ENCODE assay signal across 9 cellular contexts in the genomic region with DNA sequence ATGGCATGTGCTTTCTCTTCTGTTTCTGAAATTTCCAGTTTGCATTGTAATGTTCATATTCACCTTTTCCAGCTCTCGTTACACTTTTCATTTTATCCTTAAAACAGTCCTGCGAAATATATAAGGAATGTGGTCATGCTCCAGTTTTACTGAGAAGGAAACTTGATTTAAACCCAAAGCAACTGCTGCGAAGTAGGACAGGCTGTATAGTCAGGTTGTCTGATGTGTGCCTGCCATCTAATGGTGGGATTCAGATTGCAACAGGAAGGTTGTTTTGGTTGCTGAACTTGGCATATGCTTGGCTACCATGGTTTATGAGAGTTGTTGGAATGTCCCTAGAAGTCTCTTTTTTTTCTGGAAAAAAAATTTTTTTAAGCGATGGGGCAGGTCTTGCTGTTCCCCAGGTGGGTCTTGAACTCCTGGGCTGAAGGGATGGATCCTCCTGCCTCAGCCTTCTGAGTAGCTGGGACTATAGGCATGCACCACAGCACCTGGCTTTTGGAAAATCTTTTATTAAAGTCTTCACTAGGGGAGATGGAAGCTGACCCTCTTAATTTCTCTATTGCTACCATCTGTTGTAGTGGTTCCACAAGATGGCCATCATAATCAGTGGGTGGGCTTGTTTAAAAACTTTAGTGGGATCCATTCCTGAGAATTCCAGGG.
DNase-seq lines count a peak whose midpoint lies in the region; ATAC-seq and TF ChIP-seq lines count a peak whose summit lies in the region.
"Had no signal": no experiment of that assay in that cellular context is flagged by ENCODE, and none has a peak within 500 bp of the region (broad histone marks: within the 10 kb centered on the region; RNA-seq: fewer than 3 reads in every experiment).

No MANE protein-coding gene starts in this region.

- WGBS in lower leg skin, 2 donors = 3 to 4% methylated on average over 4 of the region's 4 CpGs

- DNase-seq in CD14-positive monocyte (ENCODE audit: low spot score) (no peak), NCI-H345 (lab: John Stamatoyannopoulos, UW) (peak; percentile 70), coronary artery (ENCODE audit: low spot score) (no peak), lower leg skin (ENCODE audit: low spot score in 2 of 2) (peak in 1 of 2 donors; percentile 80)
- peak; percentile 31 to 42 for DNase-seq in activated CD4-positive, alpha-beta T cell treated with anti-CD3 and anti-CD28 coated beads for 24 hours (ENCODE audit: low read depth in 2 of 2)
- peak; percentile 40 for DNase-seq in stimulated activated CD8-positive, alpha-beta memory T cell treated with anti-CD3 and anti-CD28 coated beads, Interleukin-15, amount 100 ng/mL, for 1 hour (ENCODE audit: low read depth)

- TF ChIP-seq CTCF in CD14-positive monocyte (IDR thresholded peaks at IDR 0.05) = peak; percentile 85
- TF ChIP-seq CTCF in coronary artery (IDR thresholded peaks at IDR 0.05) = peak; percentile 80
- TF ChIP-seq CTCF in lower leg skin (IDR thresholded peaks at IDR 0.05) = peak in 2 of 3 donors; percentile 11 to 79

- no peak for TF ChIP-seq POLR2A in lower leg skin (IDR thresholded peaks at IDR 0.05)

- intact Hi-C loops in CD14-positive monocyte (cut with micrococcal nuclease) (loop anchor here (2.0 to 10.0 kb wide), 6 partner anchors 149 to 522 kb away; partner anchors contain the start of gene TMCO1 (in 1 of the 2)), lower leg skin (cut with DNase I; ENCODE audit: low total_unique reads) (loop anchor here (5.0 to 10.0 kb wide), 3 partner anchors 199 to 509 kb away; no protein-coding TSS in a partner anchor)

- H3K36me3 Mint-ChIP-seq in CD14-positive monocyte = peaks cover 15 to 20% of the 10 kb centered on the region in 2 donors

- no peak overlapping the region for H3K27ac ChIP-seq in coronary artery

- no peak overlapping the region for H3K4me3 Mint-ChIP-seq in CD14-positive monocyte
- H3K4me3 Mint-ChIP-seq: T-helper 1 cell treated with Interleukin-12 subunit alpha and Interleukin-12 subunit beta and Interleukin-4 antibody, amounts not matched to agents 30 μg/mL and 1 μg/mL, for 36 hours had no signal

- H3K4me3 ChIP-seq in coronary artery (no peak overlapping the region), lower leg skin (ENCODE audit: low read depth, poor library complexity, severe bottlenecking) (no peak overlapping the region)

- H3K4me1 Mint-ChIP-seq in CD14-positive monocyte = peaks cover 9% of the 10 kb centered on the region

- ATAC-seq in GM19025 (IDR thresholded peaks at IDR 0.05; ENCODE audit: low read depth, unreplicated experiment) (peak; percentile 95), HG03175 (IDR thresholded peaks at IDR 0.05; ENCODE audit: unreplicated experiment) (peak; percentile 85)

- H3K9me3 Mint-ChIP-seq in CD14-positive monocyte = no peaks in the 10 kb centered on the region
- H3K9me3 Mint-ChIP-seq: T-helper 1 cell treated with Interleukin-12 subunit alpha and Interleukin-12 subunit beta and Interleukin-4 antibody, amounts not matched to agents 30 μg/mL and 1 μg/mL, for 36 hours had no signal

- no peak overlapping the region for H3K27ac Mint-ChIP-seq in CD14-positive monocyte
- H3K27ac Mint-ChIP-seq: T-helper 1 cell treated with Interleukin-12 subunit alpha and Interleukin-12 subunit beta and Interleukin-4 antibody, amounts not matched to agents 30 μg/mL and 1 μg/mL, for 36 hours had no signal

- peaks cover 0 to 1% (median 0%) of the 10 kb centered on the region in 3 donors for H3K27me3 Mint-ChIP-seq in CD14-positive monocyte (ENCODE audit: low read depth in 3 of 3)

Comparison
In these comparisons a context has a peak if more than half of its experiments do, and no peak if none do; other contexts are left out.
1. DNase-seq: peak in NCI-H345 (single experiment), activated CD4-positive, alpha-beta T cell treated with anti-CD3 and anti-CD28 coated beads for 24 hours (2 of 2) and stimulated activated CD8-positive, alpha-beta memory T cell treated with anti-CD3 and anti-CD28 coated beads, Interleukin-15, amount 100 ng/mL, for 1 hour (single experiment); none in CD14-positive monocyte (single experiment) and coronary artery (single experiment).
2. Peak in every context shown above with its lines, with median percentiles within 50 percentile points of each other: CTCF ChIP-seq.